40 cellular contexts compared by ENCODE assay signal in the genomic region with DNA sequence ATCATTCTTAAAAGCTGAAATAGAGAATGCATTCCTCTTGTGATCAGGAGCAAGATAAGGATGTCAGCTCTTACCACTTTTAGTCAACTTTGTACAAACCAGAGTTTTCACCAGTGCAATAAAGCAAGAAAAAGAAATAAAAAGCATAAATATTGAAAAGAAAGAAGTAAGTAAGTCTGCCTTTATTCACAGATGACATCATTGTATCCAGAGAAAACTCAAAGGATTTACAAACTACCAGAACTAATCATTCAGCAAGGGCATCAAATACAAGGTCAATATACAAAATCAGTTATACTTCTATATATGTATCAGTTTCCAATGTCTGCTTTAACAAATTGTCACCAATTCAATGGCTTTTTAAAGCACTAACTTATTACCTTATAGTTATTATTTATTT. TPM values are rescaled to one million over a fixed set of nuclear protein-coding genes. Genes with fewer than 3 reads are reported as not detected.
"Had no signal": no experiment of that assay in that cellular context is flagged by ENCODE, and none has a peak within 500 bp of the region (broad histone marks: within the 10 kb centered on the region; RNA-seq: fewer than 3 reads in every experiment).

No MANE protein-coding gene starts in this region.

- H3K36me3 ChIP-seq: adrenal gland, ascending aorta, brain microvascular endothelial cell, breast epithelium, cardiac muscle cell had no signal

- H3K27ac ChIP-seq: adrenal gland, ascending aorta, body of pancreas, brain microvascular endothelial cell, breast epithelium, cardiac muscle cell had no signal

- H3K4me1 Mint-ChIP-seq: activated T-helper 17 cell treated with anti-CD3 and anti-CD28 coated beads, Interleukin-2, amount 50 U/mL, for 72 hours had no signal

- ATAC-seq: activated naive CD4-positive, alpha-beta T cell treated with anti-CD3 and anti-CD28 coated beads, Interleukin-2, amount 50 U/mL, for 72 hours; activated naive CD8-positive, alpha-beta T cell treated with anti-CD3 and anti-CD28 coated beads, Interleukin-2, amount 50 U/mL, for 24 hours; activated T-cell treated with anti-CD3 and anti-CD28 coated beads, Interleukin-2, amount 50 U/mL, for 4 hours; activated T-cell treated with anti-CD3 and anti-CD28 coated beads, Interleukin-2, amount 50 U/mL, for 72 hours; activated T-helper 17 cell treated with anti-CD3 and anti-CD28 coated beads, Interleukin-2, amount 50 U/mL, for 72 hours; body of pancreas had no signal

- H3K27ac Mint-ChIP-seq: activated naive CD4-positive, alpha-beta T cell treated with anti-CD3 and anti-CD28 coated beads for 36 hours; activated naive CD4-positive, alpha-beta T cell treated with anti-CD3 and anti-CD28 coated beads, Interleukin-2, amount 10 ng/mL, durations not matched to agents 7 days and 5 days; activated naive CD4-positive, alpha-beta T cell treated with anti-CD3 and anti-CD28 coated beads, Interleukin-2, amount 50 U/mL, for 24 hours; activated naive CD4-positive, alpha-beta T cell treated with anti-CD3 and anti-CD28 coated beads, Interleukin-2, amount 50 U/mL, for 72 hours; activated naive CD8-positive, alpha-beta T cell; activated naive CD8-positive, alpha-beta T cell treated with anti-CD3 and anti-CD28 coated beads for 36 hours; activated naive CD8-positive, alpha-beta T cell treated with anti-CD3 and anti-CD28 coated beads, Interleukin-2, amount 10 ng/mL, durations not matched to agents 7 days and 5 days; activated naive CD8-positive, alpha-beta T cell treated with anti-CD3 and anti-CD28 coated beads, Interleukin-2, amount 50 U/mL, for 24 hours; activated T-cell treated with anti-CD3 and anti-CD28 coated beads, Interleukin-2, amount 50 U/mL, for 24 hours; activated T-cell treated with anti-CD3 and anti-CD28 coated beads, Interleukin-2, amount 50 U/mL, for 72 hours; activated T-helper 1 cell treated with anti-CD3 and anti-CD28 coated beads, Interleukin-12 subunit alpha, Interleukin-12 subunit beta, Interleukin-2, Interleukin-4 antibody, amounts not matched to agents 30 ng/mL and 10 ng/mL and 1 ng/mL, durations not matched to agents 14 hours and 24 hours and 36 hours; activated T-helper 17 cell treated with anti-CD3 and anti-CD28 coated beads, Interleukin-2, amount 50 U/mL, for 72 hours; activated T-helper 2 cell treated with anti-CD3 and anti-CD28 coated beads, Interferon-gamma antibody, Interleukin-2, Interleukin-4, amounts not matched to agents 10 μg/mL and 5 μg/mL and 100 μg/mL, durations not matched to agents 14 hours and 24 hours and 36 hours; brain had no signal

- FAIRE-seq: astrocyte, bronchial epithelial cell had no signal

- H3K27me3 Mint-ChIP-seq: activated naive CD8-positive, alpha-beta T cell treated with anti-CD3 and anti-CD28 coated beads, Interleukin-2, amount 50 U/mL, for 24 hours; activated T-helper 17 cell treated with anti-CD3 and anti-CD28 coated beads, Interleukin-2, amount 50 U/mL, for 72 hours had no signal

- H3K4me1 ChIP-seq: breast epithelium had no signal

- H3K9me3 Mint-ChIP-seq: activated naive CD4-positive, alpha-beta T cell treated with anti-CD3 and anti-CD28 coated beads for 36 hours; activated naive CD4-positive, alpha-beta T cell treated with anti-CD3 and anti-CD28 coated beads, Interleukin-2, amount 10 ng/mL, durations not matched to agents 7 days and 5 days; activated naive CD4-positive, alpha-beta T cell treated with anti-CD3 and anti-CD28 coated beads, Interleukin-2, amount 50 U/mL, for 24 hours; activated naive CD4-positive, alpha-beta T cell treated with anti-CD3 and anti-CD28 coated beads, Interleukin-2, amount 50 U/mL, for 72 hours; activated naive CD8-positive, alpha-beta T cell treated with anti-CD3 and anti-CD28 coated beads for 36 hours; activated naive CD8-positive, alpha-beta T cell treated with anti-CD3 and anti-CD28 coated beads, Interleukin-2, amount 10 ng/mL, durations not matched to agents 7 days and 5 days; activated naive CD8-positive, alpha-beta T cell treated with anti-CD3 and anti-CD28 coated beads, Interleukin-2, amount 50 U/mL, for 24 hours; activated T-cell treated with anti-CD3 and anti-CD28 coated beads, Interleukin-2, amount 50 U/mL, for 24 hours; activated T-cell treated with anti-CD3 and anti-CD28 coated beads, Interleukin-2, amount 50 U/mL, for 4 hours; activated T-cell treated with anti-CD3 and anti-CD28 coated beads, Interleukin-2, amount 50 U/mL, for 72 hours; activated T-helper 1 cell treated with anti-CD3 and anti-CD28 coated beads, Interleukin-12 subunit alpha, Interleukin-12 subunit beta, Interleukin-2, Interleukin-4 antibody, amounts not matched to agents 30 ng/mL and 10 ng/mL and 1 ng/mL, durations not matched to agents 14 hours and 24 hours and 36 hours; activated T-helper 17 cell treated with anti-CD3 and anti-CD28 coated beads, Interleukin-2, amount 50 U/mL, for 72 hours; activated T-helper 2 cell treated with anti-CD3 and anti-CD28 coated beads, Interferon-gamma antibody, Interleukin-2, Interleukin-4, amounts not matched to agents 10 μg/mL and 5 μg/mL and 100 μg/mL, durations not matched to agents 14 hours and 24 hours and 36 hours; central memory CD8-positive, alpha-beta T cell had no signal

- H3K4me3 ChIP-seq: adrenal gland, ascending aorta, body of pancreas, breast epithelium, cardiac muscle cell had no signal

- H3K27me3 ChIP-seq: adrenal gland, ascending aorta, body of pancreas, brain microvascular endothelial cell, breast epithelium, cardiac muscle cell had no signal

- H3K36me3 Mint-ChIP-seq: activated naive CD4-positive, alpha-beta T cell treated with anti-CD3 and anti-CD28 coated beads, Interleukin-2, amount 50 U/mL, for 24 hours; activated naive CD4-positive, alpha-beta T cell treated with anti-CD3 and anti-CD28 coated beads, Interleukin-2, amount 50 U/mL, for 72 hours; activated naive CD8-positive, alpha-beta T cell; activated naive CD8-positive, alpha-beta T cell treated with anti-CD3 and anti-CD28 coated beads for 36 hours; activated naive CD8-positive, alpha-beta T cell treated with anti-CD3 and anti-CD28 coated beads, Interleukin-2, amount 10 ng/mL, durations not matched to agents 7 days and 5 days; brain had no signal

- H3K4me3 Mint-ChIP-seq: activated naive CD4-positive, alpha-beta T cell treated with anti-CD3 and anti-CD28 coated beads for 36 hours; activated naive CD4-positive, alpha-beta T cell treated with anti-CD3 and anti-CD28 coated beads, Interleukin-2, amount 10 ng/mL, durations not matched to agents 7 days and 5 days; activated naive CD4-positive, alpha-beta T cell treated with anti-CD3 and anti-CD28 coated beads, Interleukin-2, amount 50 U/mL, for 24 hours; activated naive CD8-positive, alpha-beta T cell; activated naive CD8-positive, alpha-beta T cell treated with anti-CD3 and anti-CD28 coated beads for 36 hours; activated naive CD8-positive, alpha-beta T cell treated with anti-CD3 and anti-CD28 coated beads, Interleukin-2, amount 10 ng/mL, durations not matched to agents 7 days and 5 days; activated naive CD8-positive, alpha-beta T cell treated with anti-CD3 and anti-CD28 coated beads, Interleukin-2, amount 50 U/mL, for 24 hours; activated T-cell treated with anti-CD3 and anti-CD28 coated beads, Interleukin-2, amount 50 U/mL, for 24 hours; activated T-cell treated with anti-CD3 and anti-CD28 coated beads, Interleukin-2, amount 50 U/mL, for 4 hours; activated T-cell treated with anti-CD3 and anti-CD28 coated beads, Interleukin-2, amount 50 U/mL, for 72 hours; activated T-helper 1 cell treated with anti-CD3 and anti-CD28 coated beads, Interleukin-12 subunit alpha, Interleukin-12 subunit beta, Interleukin-2, Interleukin-4 antibody, amounts not matched to agents 30 ng/mL and 10 ng/mL and 1 ng/mL, durations not matched to agents 14 hours and 24 hours and 36 hours; activated T-helper 17 cell treated with anti-CD3 and anti-CD28 coated beads, Interleukin-2, amount 50 U/mL, for 72 hours; brain; central memory CD8-positive, alpha-beta T cell had no signal

- H3K9me3 ChIP-seq: adrenal gland, ascending aorta, body of pancreas, breast epithelium had no signal

- DNase-seq: activated effector memory CD4-positive, alpha-beta T cell treated with anti-CD3 and anti-CD28 coated beads, Interleukin-2, amount 50 U/mL, for 16 hours; activated effector memory CD4-positive, alpha-beta T cell treated with Interleukin-2 at 50 U/mL for 16 hours; activated gamma-delta T cell; activated gamma-delta T cell treated with Interleukin-2 at 50 U/mL for 16 hours; activated naive CD4-positive, alpha-beta T cell; activated naive CD4-positive, alpha-beta T cell treated with anti-CD3 and anti-CD28 coated beads for 36 hours; activated naive CD4-positive, alpha-beta T cell treated with anti-CD3 and anti-CD28 coated beads, Interleukin-2, amount 10 ng/mL, durations not matched to agents 7 days and 5 days; activated naive CD4-positive, alpha-beta T cell treated with anti-CD3 and anti-CD28 coated beads, Interleukin-2, amount 50 U/mL, for 16 hours; activated naive CD4-positive, alpha-beta T cell treated with Interleukin-2 at 50 U/mL for 16 hours; activated naive CD8-positive, alpha-beta T cell treated with anti-CD3 and anti-CD28 coated beads for 36 hours; activated naive CD8-positive, alpha-beta T cell treated with anti-CD3 and anti-CD28 coated beads, Interleukin-2, amount 10 ng/mL, durations not matched to agents 7 days and 5 days; activated naive CD8-positive, alpha-beta T cell treated with anti-CD3 and anti-CD28 coated beads, Interleukin-2, amount 50 U/mL, for 24 hours; activated T-cell treated with anti-CD3 and anti-CD28 coated beads, Interleukin-2, amount 50 U/mL, for 24 hours; activated T-cell treated with anti-CD3 and anti-CD28 coated beads, Interleukin-2, amount 50 U/mL, for 4 hours; activated T-cell treated with anti-CD3 and anti-CD28 coated beads, Interleukin-2, amount 50 U/mL, for 48 hours; activated T-cell treated with anti-CD3 and anti-CD28 coated beads, Interleukin-2, amount 50 U/mL, for 72 hours; adrenal gland; amniotic stem cell; amygdala; anterior cingulate cortex; aorta; body of pancreas; brain microvascular endothelial cell; caudate nucleus; central memory CD4-positive, alpha-beta T cell; cerebellar nuclear complex had no signal

RNA-seq across cellular contexts. Expression of a gene that starts 13.4 kb away (rescaled TPM):
- total RNA-seq: activated naive CD4-positive, alpha-beta T cell treated with anti-CD3 and anti-CD28 coated beads for 36 hours; activated naive CD4-positive, alpha-beta T cell treated with anti-CD3 and anti-CD28 coated beads, Interleukin-2, amount 50 U/mL, for 72 hours; activated naive CD8-positive, alpha-beta T cell treated with anti-CD3 and anti-CD28 coated beads for 36 hours; activated naive CD8-positive, alpha-beta T cell treated with anti-CD3 and anti-CD28 coated beads, Interleukin-2, amount 10 ng/mL, durations not matched to agents 7 days and 5 days; activated T-cell treated with anti-CD3 and anti-CD28 coated beads, Interleukin-2, amount 50 U/mL, for 4 hours; activated T-cell treated with anti-CD3 and anti-CD28 coated beads, Interleukin-2, amount 50 U/mL, for 72 hours; activated T-helper 1 cell treated with anti-CD3 and anti-CD28 coated beads, Interleukin-12 subunit alpha, Interleukin-12 subunit beta, Interleukin-2, Interleukin-4 antibody, amounts not matched to agents 30 ng/mL and 10 ng/mL and 1 ng/mL, durations not matched to agents 14 hours and 24 hours and 36 hours; activated T-helper 17 cell treated with anti-CD3 and anti-CD28 coated beads, Interleukin-2, amount 50 U/mL, for 72 hours; activated T-helper 2 cell treated with anti-CD3 and anti-CD28 coated beads, Interferon-gamma antibody, Interleukin-2, Interleukin-4, amounts not matched to agents 10 μg/mL and 5 μg/mL and 100 μg/mL, durations not matched to agents 14 hours and 24 hours and 36 hours; ascending aorta; bronchial epithelial cell; cardiac septum had no signal

RNA-seq across cellular contexts. Expression of a gene that starts 13.5 kb away (rescaled TPM):
- total RNA-seq: activated naive CD4-positive, alpha-beta T cell treated with anti-CD3 and anti-CD28 coated beads for 36 hours; activated naive CD4-positive, alpha-beta T cell treated with anti-CD3 and anti-CD28 coated beads, Interleukin-2, amount 50 U/mL, for 72 hours; activated naive CD8-positive, alpha-beta T cell treated with anti-CD3 and anti-CD28 coated beads for 36 hours; activated naive CD8-positive, alpha-beta T cell treated with anti-CD3 and anti-CD28 coated beads, Interleukin-2, amount 10 ng/mL, durations not matched to agents 7 days and 5 days; activated T-cell treated with anti-CD3 and anti-CD28 coated beads, Interleukin-2, amount 50 U/mL, for 4 hours; activated T-cell treated with anti-CD3 and anti-CD28 coated beads, Interleukin-2, amount 50 U/mL, for 72 hours; activated T-helper 1 cell treated with anti-CD3 and anti-CD28 coated beads, Interleukin-12 subunit alpha, Interleukin-12 subunit beta, Interleukin-2, Interleukin-4 antibody, amounts not matched to agents 30 ng/mL and 10 ng/mL and 1 ng/mL, durations not matched to agents 14 hours and 24 hours and 36 hours; activated T-helper 17 cell treated with anti-CD3 and anti-CD28 coated beads, Interleukin-2, amount 50 U/mL, for 72 hours; activated T-helper 2 cell treated with anti-CD3 and anti-CD28 coated beads, Interferon-gamma antibody, Interleukin-2, Interleukin-4, amounts not matched to agents 10 μg/mL and 5 μg/mL and 100 μg/mL, durations not matched to agents 14 hours and 24 hours and 36 hours; bronchial epithelial cell had no signal

RNA-seq across cellular contexts. Expression of a gene that starts 38.4 kb away (rescaled TPM):
- total RNA-seq: activated naive CD4-positive, alpha-beta T cell treated with anti-CD3 and anti-CD28 coated beads for 36 hours; activated naive CD4-positive, alpha-beta T cell treated with anti-CD3 and anti-CD28 coated beads, Interleukin-2, amount 50 U/mL, for 72 hours; activated naive CD8-positive, alpha-beta T cell treated with anti-CD3 and anti-CD28 coated beads for 36 hours; activated naive CD8-positive, alpha-beta T cell treated with anti-CD3 and anti-CD28 coated beads, Interleukin-2, amount 10 ng/mL, durations not matched to agents 7 days and 5 days; activated T-cell treated with anti-CD3 and anti-CD28 coated beads, Interleukin-2, amount 50 U/mL, for 4 hours; activated T-cell treated with anti-CD3 and anti-CD28 coated beads, Interleukin-2, amount 50 U/mL, for 72 hours; activated T-helper 1 cell treated with anti-CD3 and anti-CD28 coated beads, Interleukin-12 subunit alpha, Interleukin-12 subunit beta, Interleukin-2, Interleukin-4 antibody, amounts not matched to agents 30 ng/mL and 10 ng/mL and 1 ng/mL, durations not matched to agents 14 hours and 24 hours and 36 hours; activated T-helper 17 cell treated with anti-CD3 and anti-CD28 coated beads, Interleukin-2, amount 50 U/mL, for 72 hours; activated T-helper 2 cell treated with anti-CD3 and anti-CD28 coated beads, Interferon-gamma antibody, Interleukin-2, Interleukin-4, amounts not matched to agents 10 μg/mL and 5 μg/mL and 100 μg/mL, durations not matched to agents 14 hours and 24 hours and 36 hours; bronchial epithelial cell had no signal
